In genomic region chr17:57946798-57947358, GRCh38 we compare ENCODE assay signal across 8 cellular contexts. TPM values are rescaled to one million over a fixed set of nuclear protein-coding genes. Genes with fewer than 3 reads are reported as not detected.
DNase-seq lines count a peak whose midpoint lies in the region; ATAC-seq and TF ChIP-seq lines count a peak whose summit lies in the region.

No MANE protein-coding gene starts in this region.

- no peaks in the 10 kb centered on the region for H3K36me3 ChIP-seq in left lung

- intact Hi-C loops in left lung (cut with DNase I) = no loop called here

- H3K9me3 ChIP-seq in left lung = no peaks in the 10 kb centered on the region

- TF ChIP-seq CTCF in cardiac fibroblast (IDR thresholded peaks at IDR 0.05; ENCODE audit: low read depth, low read length) (no peak), left lung (IDR thresholded peaks at IDR 0.05) (no peak)

- peaks cover 50 to 79% of the 10 kb centered on the region in 2 donors for H3K4me1 ChIP-seq in left lung

- ATAC-seq in GM21423 (IDR thresholded peaks at IDR 0.05; ENCODE audit: unreplicated experiment) = peak; percentile 82
- ATAC-seq in HG03575 (IDR thresholded peaks at IDR 0.05; ENCODE audit: extremely low read depth, insufficient number of reproducible peaks, low FRiP score, unreplicated experiment) = peak; percentile 63
- ATAC-seq in left lung = peak; percentile 69

- peak; percentile 69 for TF ChIP-seq POLR2A in Raji (IDR thresholded peaks at IDR 0.05; ENCODE audit: insufficient read depth, low read depth, low read length)

- H3K27me3 ChIP-seq in left lung = no peaks in the 10 kb centered on the region

- DNase-seq in G401 (ENCODE audit: low spot score) (peak; percentile 37), cardiac fibroblast (ENCODE audit: low read depth in 2 of 2) (peak; percentile 66 to 76), left lung (peak in 1 of 2 donors; percentile 67), substantia nigra (lab: John Stamatoyannopoulos, UW) (peak in 12 of 49 donors; percentile 26 to 72 (median 46)), amniotic stem cell (lab: John Stamatoyannopoulos, UW) (no peak)

- in situ Hi-C loops in G401 (cut with HindIII; ENCODE audit: low sequenced_read_pairs) = no loop called here

- H3K4me3 ChIP-seq in cardiac fibroblast (replicated peaks in 1 of 2; ENCODE audit: low read depth in 2 of 2, low read length in 2 of 2) (peak overlapping the region; percentile 19 to 44), left lung (peak overlapping the region; percentile 13 to 29)

- H3K27ac ChIP-seq in left lung (peak overlapping the region; percentile 87 to 91), substantia nigra (ENCODE audit: low read depth, low read length, poor library complexity, severe bottlenecking) (peak overlapping the region; percentile 94)

RNA-seq across cellular contexts. Expression of gene CUEDC1, which starts 8.3 kb away (rescaled TPM):
- total RNA-seq in G401 (2014; rRNA removed; shearing (Covaris generic)) = 26.7 and 42.3 TPM in 2 replicates
- 10 to 100 TPM; 44.1 to 47.3 TPM for total RNA-seq in left lung

RNA-seq across cellular contexts. Expression of gene VEZF1, which starts 41.2 kb away (rescaled TPM):
- total RNA-seq in G401 (2014; rRNA removed; shearing (Covaris generic)) = 22.7 and 37.4 TPM in 2 replicates
- total RNA-seq in left lung = 10 to 100 TPM; 62.7 to 62.9 TPM
